ENCODE assay signal across 1 cellular context in genomic region chr1:175376194-175376593, GRCh38.
TF ChIP-seq lines count a peak whose summit lies in the region.

No MANE protein-coding gene starts in this region.

TF ChIP-seq in HEK293, 187 proteins besides CTCF, POLR2A, EP300 and RAD21:
- TF ChIP-seq, protein P1, sequence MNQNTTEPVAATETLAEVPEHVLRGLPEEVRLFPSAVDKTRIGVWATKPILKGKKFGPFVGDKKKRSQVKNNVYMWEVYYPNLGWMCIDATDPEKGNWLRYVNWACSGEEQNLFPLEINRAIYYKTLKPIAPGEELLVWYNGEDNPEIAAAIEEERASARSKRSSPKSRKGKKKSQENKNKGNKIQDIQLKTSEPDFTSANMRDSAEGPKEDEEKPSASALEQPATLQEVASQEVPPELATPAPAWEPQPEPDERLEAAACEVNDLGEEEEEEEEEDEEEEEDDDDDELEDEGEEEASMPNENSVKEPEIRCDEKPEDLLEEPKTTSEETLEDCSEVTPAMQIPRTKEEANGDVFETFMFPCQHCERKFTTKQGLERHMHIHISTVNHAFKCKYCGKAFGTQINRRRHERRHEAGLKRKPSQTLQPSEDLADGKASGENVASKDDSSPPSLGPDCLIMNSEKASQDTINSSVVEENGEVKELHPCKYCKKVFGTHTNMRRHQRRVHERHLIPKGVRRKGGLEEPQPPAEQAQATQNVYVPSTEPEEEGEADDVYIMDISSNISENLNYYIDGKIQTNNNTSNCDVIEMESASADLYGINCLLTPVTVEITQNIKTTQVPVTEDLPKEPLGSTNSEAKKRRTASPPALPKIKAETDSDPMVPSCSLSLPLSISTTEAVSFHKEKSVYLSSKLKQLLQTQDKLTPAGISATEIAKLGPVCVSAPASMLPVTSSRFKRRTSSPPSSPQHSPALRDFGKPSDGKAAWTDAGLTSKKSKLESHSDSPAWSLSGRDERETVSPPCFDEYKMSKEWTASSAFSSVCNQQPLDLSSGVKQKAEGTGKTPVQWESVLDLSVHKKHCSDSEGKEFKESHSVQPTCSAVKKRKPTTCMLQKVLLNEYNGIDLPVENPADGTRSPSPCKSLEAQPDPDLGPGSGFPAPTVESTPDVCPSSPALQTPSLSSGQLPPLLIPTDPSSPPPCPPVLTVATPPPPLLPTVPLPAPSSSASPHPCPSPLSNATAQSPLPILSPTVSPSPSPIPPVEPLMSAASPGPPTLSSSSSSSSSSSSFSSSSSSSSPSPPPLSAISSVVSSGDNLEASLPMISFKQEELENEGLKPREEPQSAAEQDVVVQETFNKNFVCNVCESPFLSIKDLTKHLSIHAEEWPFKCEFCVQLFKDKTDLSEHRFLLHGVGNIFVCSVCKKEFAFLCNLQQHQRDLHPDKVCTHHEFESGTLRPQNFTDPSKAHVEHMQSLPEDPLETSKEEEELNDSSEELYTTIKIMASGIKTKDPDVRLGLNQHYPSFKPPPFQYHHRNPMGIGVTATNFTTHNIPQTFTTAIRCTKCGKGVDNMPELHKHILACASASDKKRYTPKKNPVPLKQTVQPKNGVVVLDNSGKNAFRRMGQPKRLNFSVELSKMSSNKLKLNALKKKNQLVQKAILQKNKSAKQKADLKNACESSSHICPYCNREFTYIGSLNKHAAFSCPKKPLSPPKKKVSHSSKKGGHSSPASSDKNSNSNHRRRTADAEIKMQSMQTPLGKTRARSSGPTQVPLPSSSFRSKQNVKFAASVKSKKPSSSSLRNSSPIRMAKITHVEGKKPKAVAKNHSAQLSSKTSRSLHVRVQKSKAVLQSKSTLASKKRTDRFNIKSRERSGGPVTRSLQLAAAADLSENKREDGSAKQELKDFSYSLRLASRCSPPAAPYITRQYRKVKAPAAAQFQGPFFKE (tag by site-specific recombination; IDR thresholded peaks at IDR 0.05; ENCODE audit: borderline replicate concordance): no peak
- TF ChIP-seq ZNF473 (tag by site-specific recombination; IDR thresholded peaks at IDR 0.05): no peak
- TF ChIP-seq ZNF660 (tag by site-specific recombination; IDR thresholded peaks at IDR 0.05): no peak
- TF ChIP-seq, protein P2, sequence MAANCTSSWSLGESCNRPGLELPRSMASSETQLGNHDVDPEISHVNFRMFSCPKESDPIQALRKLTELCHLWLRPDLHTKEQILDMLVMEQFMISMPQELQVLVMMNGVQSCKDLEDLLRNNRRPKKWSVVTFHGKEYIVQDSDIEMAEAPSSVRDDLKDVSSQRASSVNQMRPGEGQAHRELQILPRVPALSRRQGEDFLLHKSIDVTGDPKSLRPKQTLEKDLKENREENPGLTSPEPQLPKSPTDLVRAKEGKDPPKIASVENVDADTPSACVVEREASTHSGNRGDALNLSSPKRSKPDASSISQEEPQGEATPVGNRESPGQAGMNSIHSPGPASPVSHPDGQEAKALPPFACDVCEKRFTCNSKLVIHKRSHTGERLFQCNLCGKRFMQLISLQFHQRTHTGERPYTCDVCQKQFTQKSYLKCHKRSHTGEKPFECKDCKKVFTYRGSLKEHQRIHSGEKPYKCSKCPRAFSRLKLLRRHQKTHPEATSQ (tag by site-specific recombination; IDR thresholded peaks at IDR 0.05): no peak
- no peak for TF ChIP-seq ZNF785 (tag by site-specific recombination; IDR thresholded peaks at IDR 0.05)
- TF ChIP-seq, protein P3, sequence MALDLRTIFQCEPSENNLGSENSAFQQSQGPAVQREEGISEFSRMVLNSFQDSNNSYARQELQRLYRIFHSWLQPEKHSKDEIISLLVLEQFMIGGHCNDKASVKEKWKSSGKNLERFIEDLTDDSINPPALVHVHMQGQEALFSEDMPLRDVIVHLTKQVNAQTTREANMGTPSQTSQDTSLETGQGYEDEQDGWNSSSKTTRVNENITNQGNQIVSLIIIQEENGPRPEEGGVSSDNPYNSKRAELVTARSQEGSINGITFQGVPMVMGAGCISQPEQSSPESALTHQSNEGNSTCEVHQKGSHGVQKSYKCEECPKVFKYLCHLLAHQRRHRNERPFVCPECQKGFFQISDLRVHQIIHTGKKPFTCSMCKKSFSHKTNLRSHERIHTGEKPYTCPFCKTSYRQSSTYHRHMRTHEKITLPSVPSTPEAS (tag by site-specific recombination; IDR thresholded peaks at IDR 0.05): no peak
- no peak for TF ChIP-seq FEZF1 (tag by site-specific recombination; IDR thresholded peaks at IDR 0.05)
- peak; percentile 80 for TF ChIP-seq ZNF654 (tag by site-specific recombination; IDR thresholded peaks at IDR 0.05; ENCODE audit: low read depth)
